Comparison of ENCODE assay signal across 8 cellular contexts in the genomic region with DNA sequence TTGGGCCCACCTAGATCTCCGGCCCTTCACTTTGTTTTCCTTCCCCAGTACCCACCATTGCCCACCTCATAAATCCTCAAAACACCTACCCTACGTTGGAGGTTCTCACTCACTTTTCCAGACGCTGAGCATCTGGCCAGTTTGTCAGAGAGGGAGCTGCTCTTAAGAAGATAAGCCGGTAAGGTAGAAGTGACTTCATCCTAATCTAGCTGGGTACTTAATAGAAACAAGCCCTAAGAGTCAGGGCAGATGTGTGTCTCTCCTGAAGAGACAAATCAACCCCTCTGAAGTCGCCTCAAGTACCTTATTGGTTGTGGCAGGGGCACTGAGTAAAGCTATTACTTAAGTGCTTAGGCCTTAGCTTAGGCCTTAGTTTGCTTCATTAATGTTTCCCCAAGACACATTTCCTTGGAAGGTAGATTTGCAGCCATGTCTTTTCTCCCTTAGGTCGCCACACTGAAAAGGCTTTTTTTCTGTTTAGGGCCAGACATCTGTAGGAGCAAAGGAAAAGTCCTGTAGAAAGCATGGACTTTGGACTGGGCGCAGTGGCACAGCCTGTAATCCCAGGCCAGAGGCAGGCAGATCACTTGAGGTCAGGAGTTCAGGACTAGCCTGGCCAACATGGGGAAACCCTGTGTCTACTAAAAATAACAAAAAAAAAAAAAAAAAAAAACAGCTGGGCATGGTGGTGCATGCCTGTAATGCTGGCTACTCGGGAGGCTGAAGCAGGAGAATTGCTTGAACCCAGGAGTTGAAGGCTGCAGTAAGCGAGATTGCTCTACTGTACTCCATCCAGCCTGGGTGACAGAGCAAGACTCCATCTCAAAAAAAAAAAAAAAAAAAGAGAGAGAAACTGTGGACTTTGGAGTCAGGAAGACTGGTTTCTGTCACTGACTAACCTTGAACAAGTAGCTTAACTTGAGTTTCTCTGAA. TPM values are rescaled to one million over a fixed set of nuclear protein-coding genes. Genes with fewer than 3 reads are reported as not detected.
DNase-seq lines count a peak whose midpoint lies in the region; FAIRE-seq and TF ChIP-seq lines count a peak whose summit lies in the region.

No MANE protein-coding gene starts in this region.

- H4K20me1 ChIP-seq in fibroblast of lung (ENCODE audit: control insufficient read depth, extremely low read depth, insufficient read depth, low read length): no peaks in the 10 kb centered on the region

- peak overlapping the region; percentile 94 for H3K9ac ChIP-seq in fibroblast of lung (ENCODE audit: insufficient read depth, low read length)

- peaks cover 18% of the 10 kb centered on the region for H3K36me3 Mint-ChIP-seq in osteocyte (ENCODE audit: unreplicated experiment)

- TF ChIP-seq POLR2A in GM12892 (IDR thresholded peaks at IDR 0.05; ENCODE audit: low read depth, low read length): no peak

- H3K4me1 Mint-ChIP-seq in osteocyte (ENCODE audit: unreplicated experiment): peaks cover 15% of the 10 kb centered on the region

- DNase-seq in RKO (ENCODE audit: low spot score) (peak; percentile 36), fibroblast of lung (ENCODE audit: low read depth in 2 of 2) (peak; percentile 23 to 29), osteocyte (ENCODE audit: extremely low spot score, unreplicated experiment) (no peak), GM12892 (ENCODE audit: insufficient read length) (no peak), NCI-H1105 (lab: John Stamatoyannopoulos, UW) (no peak), glomerular visceral epithelial cell (ENCODE audit: extremely low spot score) (no peak)
- DNase-seq in NK-92 treated with Interleukin-12 subunit alpha and Interleukin-12 subunit beta, amount 100 ng/mL, for 24 hours (lab: John Stamatoyannopoulos, UW): no peak

- peak overlapping the region; percentile 92 for H3K27ac Mint-ChIP-seq in osteocyte (ENCODE audit: unreplicated experiment)

- no peaks in the 10 kb centered on the region for H3K9me3 ChIP-seq in fibroblast of lung (ENCODE audit: control insufficient read depth, insufficient read depth, low read depth, low read length)

- peaks cover 3% of the 10 kb centered on the region for H3K4me1 ChIP-seq in fibroblast of lung (ENCODE audit: control insufficient read depth, extremely low read depth, insufficient read depth, low read length)

- H3K9me3 Mint-ChIP-seq in osteocyte (ENCODE audit: unreplicated experiment): no peaks in the 10 kb centered on the region

- H3K36me3 ChIP-seq in fibroblast of lung (ENCODE audit: control insufficient read depth, insufficient read depth, low read length): peaks cover 2% of the 10 kb centered on the region

- peak overlapping the region; percentile 78 for H3K27ac ChIP-seq in fibroblast of lung (ENCODE audit: insufficient read depth, low read length)

- no peaks in the 10 kb centered on the region for H3K27me3 ChIP-seq in fibroblast of lung (ENCODE audit: control insufficient read depth, insufficient read depth, low read length)

- H3K79me2 ChIP-seq in fibroblast of lung (ENCODE audit: control insufficient read depth, insufficient read depth, low read length): peaks cover 10% of the 10 kb centered on the region

- TF ChIP-seq CTCF in GM12875 (IDR thresholded peaks at IDR 0.05; ENCODE audit: borderline replicate concordance, insufficient read depth, low read depth, low read length) (no peak), fibroblast of lung (conservative IDR thresholded peaks at IDR 0.05 in 1 of 2, IDR thresholded peaks at IDR 0.05 in 1 of 2; ENCODE audit: low read depth in 1 of 2, low read length in 2 of 2) (no peak), osteocyte (IDR thresholded peaks at IDR 0.05) (no peak)

- H3K4me3 ChIP-seq in GM12875 (ENCODE audit: low read depth, low read length) (peak overlapping the region; percentile 91), fibroblast of lung (replicated peaks in 1 of 4; ENCODE audit: control extremely low read depth in 1 of 4, insufficient read depth in 1 of 4, low read depth in 3 of 4, low read length in 4 of 4) (peak overlapping the region; percentile 80 to 90 (median 90))

- no peak for FAIRE-seq in GM12892 (lab: Jason Lieb, UNC)

- peak overlapping the region; percentile 92 for H3K4me3 Mint-ChIP-seq in osteocyte (ENCODE audit: unreplicated experiment)

- H3K27me3 Mint-ChIP-seq in osteocyte (ENCODE audit: unreplicated experiment): no peaks in the 10 kb centered on the region

- H2AFZ ChIP-seq in fibroblast of lung (ENCODE audit: low read length): peak overlapping the region; percentile 88

- H3K4me2 ChIP-seq in fibroblast of lung (ENCODE audit: extremely low read depth, insufficient read depth, low read length): peak overlapping the region; percentile 80

RNA-seq across cellular contexts. Expression of a gene that starts 1.0 kb away (rescaled TPM):
- total RNA-seq in fibroblast of lung: 18.7 and 20.3 TPM in 2 replicates
- 26.9 and 35.1 TPM in 2 replicates for polyA plus RNA-seq in fibroblast of lung
- 23.7 and 35.3 TPM in 2 replicates for polyA plus RNA-seq in fibroblast of lung (2012)
- polyA minus RNA-seq in fibroblast of lung (ENCODE audit: low replicate concordance): 15.9 and 19.2 TPM in 2 replicates
- total RNA-seq in osteocyte: 20.9 and 23.8 TPM in 2 replicates
- 20.9 TPM for polyA plus RNA-seq in GM12892 (2012; ENCODE audit: missing spikeins)

RNA-seq across cellular contexts. Expression of a gene that starts 20.5 kb away (rescaled TPM):
- total RNA-seq in fibroblast of lung (21.6 and 32.0 TPM in 2 replicates), osteocyte (41.0 and 41.7 TPM in 2 replicates)
- 13.8 and 14.3 TPM in 2 replicates for polyA plus RNA-seq in fibroblast of lung
- polyA plus RNA-seq in fibroblast of lung (2012): 17.0 and 17.9 TPM in 2 replicates
- polyA minus RNA-seq in fibroblast of lung (ENCODE audit: low replicate concordance): 38.1 and 65.7 TPM in 2 replicates
- 11.3 TPM for polyA plus RNA-seq in GM12892 (2012; ENCODE audit: missing spikeins)

RNA-seq across cellular contexts. Expression of a gene that starts 51.4 kb away (rescaled TPM):
- total RNA-seq in fibroblast of lung (10.0 and 13.9 TPM in 2 replicates), osteocyte (93.9 and 97.4 TPM in 2 replicates)
- polyA plus RNA-seq in fibroblast of lung: 38.8 and 42.6 TPM in 2 replicates
- 35.6 and 39.3 TPM in 2 replicates for polyA plus RNA-seq in fibroblast of lung (2012)
- 146 and 204 TPM in 2 replicates for polyA minus RNA-seq in fibroblast of lung (ENCODE audit: low replicate concordance)
- polyA plus RNA-seq in GM12892 (2012; ENCODE audit: missing spikeins): 36.9 TPM

Comparison
In these comparisons a context has a peak if more than half of its experiments do, and no peak if none do; other contexts are left out.
1. DNase-seq: peak in RKO (single experiment) and fibroblast of lung (2 of 2); none in osteocyte (single experiment), GM12892 (single experiment), NCI-H1105 (single experiment), NK-92 treated with Interleukin-12 subunit alpha and Interleukin-12 subunit beta, amount 100 ng/mL, for 24 hours (single experiment) and glomerular visceral epithelial cell (single experiment).